8 cellular contexts compared by ENCODE assay signal in genomic region chr22:50292643-50293440, GRCh38. TPM values are rescaled to one million over a fixed set of nuclear protein-coding genes. Genes with fewer than 3 reads are reported as not detected.
DNase-seq lines count a peak whose midpoint lies in the region; ATAC-seq and TF ChIP-seq lines count a peak whose summit lies in the region.

No MANE protein-coding gene starts in this region.

- CTCF ChIA-PET in OCI-LY7 (lab: Charles Lee; ENCODE audit: unreplicated experiment) = interaction anchor here (0.7 kb wide), 1 partner anchor 53 kb away, joined by 3 read pairs; no protein-coding TSS in a partner anchor

- H3K36me3 ChIP-seq in BLaER1 treated with 17β-estradiol and CSF1 and Interleukin-3, amounts not matched to agents 10 nM and 100 nM = peaks cover 33 to 49% (median 39%) of the 10 kb centered on the region in 11 experiments
- H3K36me3 ChIP-seq in OCI-LY7 (ENCODE audit: insufficient read depth, low read length) = no peaks in the 10 kb centered on the region

- no peaks in the 10 kb centered on the region for H3K27me3 ChIP-seq in BLaER1 treated with 17β-estradiol and CSF1 and Interleukin-3, amounts not matched to agents 10 nM and 100 nM

- H3K9me3 Mint-ChIP-seq in endothelial cell (ENCODE audit: unreplicated experiment) (no peaks in the 10 kb centered on the region), nephron progenitor cell (no peaks in the 10 kb centered on the region)

- peaks cover 11% of the 10 kb centered on the region for H3K27me3 Mint-ChIP-seq in endothelial cell (ENCODE audit: unreplicated experiment)
- peaks cover 7% of the 10 kb centered on the region for H3K27me3 Mint-ChIP-seq in nephron progenitor cell (ENCODE audit: low read depth, poor library complexity)

- H3K4me2 ChIP-seq in BLaER1 treated with 17β-estradiol and CSF1 and Interleukin-3, amounts not matched to agents 10 nM and 100 nM = peak overlapping the region; percentile 96 to 100 (median 99)
- H3K4me2 ChIP-seq in OCI-LY7 (ENCODE audit: low read length) = peak overlapping the region; percentile 84

- H3K9me3 ChIP-seq in BLaER1 treated with 17β-estradiol and CSF1 and Interleukin-3, amounts not matched to agents 10 nM and 100 nM (replicated peaks in 1 of 11) = no peaks in the 10 kb centered on the region
- H3K9me3 ChIP-seq in OCI-LY7 (ENCODE audit: low read length) = no peaks in the 10 kb centered on the region

- intact Hi-C loops in OCI-LY7 (cut with micrococcal nuclease; ENCODE audit: unreplicated experiment) = loop anchor here (1.0 to 5.0 kb wide), 3 partner anchors 21 to 49 kb away; partner anchors contain the start of gene DENND6B

- H3K4me3 Mint-ChIP-seq in endothelial cell (ENCODE audit: unreplicated experiment) = peak overlapping the region; percentile 69
- H3K4me3 Mint-ChIP-seq in nephron progenitor cell = no peak overlapping the region

- H3K27ac ChIP-seq in BLaER1 treated with 17β-estradiol and CSF1 and Interleukin-3, amounts not matched to agents 10 nM and 100 nM = peak overlapping the region in 9 of 11 experiments; percentile 53 to 78 (median 73); a peak in 19 of 22 replicates
- peak overlapping the region; percentile 65 for H3K27ac ChIP-seq in OCI-LY7 (ENCODE audit: low read depth, low read length, poor library complexity, severe bottlenecking)

- H4K20me1 ChIP-seq in BLaER1 treated with 17β-estradiol and CSF1 and Interleukin-3, amounts not matched to agents 10 nM and 100 nM = peaks cover 100% of the 10 kb centered on the region in 11 experiments
- H4K20me1 ChIP-seq in OCI-LY7 (ENCODE audit: insufficient read depth, low read length) = no peaks in the 10 kb centered on the region

- POLR2A ChIA-PET in OCI-LY7 (lab: Charles Lee) = interaction anchor here (0.8 to 1.5 kb wide), 2 partner anchors 25 to 177 kb away, joined by 3 read pairs; no protein-coding TSS in a partner anchor

- H3K27ac Mint-ChIP-seq in endothelial cell (ENCODE audit: unreplicated experiment) (no peak overlapping the region), nephron progenitor cell (no peak overlapping the region)

- DNase-seq in OCI-LY7 (ENCODE audit: low spot score) (peak; percentile 86), endothelial cell (ENCODE audit: low spot score) (no peak), omental fat pad (ENCODE audit: low spot score) (no peak), NCI-H82 (lab: John Stamatoyannopoulos, UW) (no peak), nephron progenitor cell (no peak)
- no peak for DNase-seq in stimulated activated CD4-positive, alpha-beta T cell treated with anti-CD3 and anti-CD28 coated beads, Interleukin-2, amount 100 ng/mL, for 24 hours

- H3K9ac ChIP-seq in BLaER1 treated with 17β-estradiol and CSF1 and Interleukin-3, amounts not matched to agents 10 nM and 100 nM = peak overlapping the region; percentile 56 to 76 (median 69); a peak in 21 of 22 replicates

- BruUV-seq in OCI-LY7 (replicated peaks; lab: Mats Ljungman, UMichigan) = no TSS peak

- peak overlapping the region; percentile 60; the same call in 1 of the 2 replicates for H2AFZ ChIP-seq in OCI-LY7 (ENCODE audit: low read length)

- H3K36me3 Mint-ChIP-seq in endothelial cell (ENCODE audit: low read depth, unreplicated experiment) = peaks cover 3% of the 10 kb centered on the region
- H3K36me3 Mint-ChIP-seq in nephron progenitor cell (ENCODE audit: low read depth) = peaks cover 4% of the 10 kb centered on the region

- H3K9me2 ChIP-seq in OCI-LY7 (ENCODE audit: insufficient read depth, low read length) = no peaks in the 10 kb centered on the region

- TF ChIP-seq CTCF in OCI-LY7 (conservative IDR thresholded peaks at IDR 0.05; ENCODE audit: low read length) = no peak
- TF ChIP-seq CTCF in endothelial cell (IDR thresholded peaks at IDR 0.05; ENCODE audit: unreplicated experiment) = no peak
- no peak for TF ChIP-seq CTCF in omental fat pad (IDR thresholded peaks at IDR 0.05)
- no peak for TF ChIP-seq CTCF in nephron progenitor cell (IDR thresholded peaks at IDR 0.05)

- peaks cover 8% of the 10 kb centered on the region for H3K4me1 Mint-ChIP-seq in endothelial cell (ENCODE audit: unreplicated experiment)
- H3K4me1 Mint-ChIP-seq in nephron progenitor cell = peaks cover 31% of the 10 kb centered on the region

- H3K79me2 ChIP-seq in OCI-LY7 (ENCODE audit: insufficient read depth, low read depth, low read length) = no peaks in the 10 kb centered on the region

- ATAC-seq in omental fat pad (ENCODE audit: low FRiP score) (peak; percentile 4), GM21619 (IDR thresholded peaks at IDR 0.05; ENCODE audit: unreplicated experiment) (no peak)

- H3K4me1 ChIP-seq in BLaER1 treated with 17β-estradiol and CSF1 and Interleukin-3, amounts not matched to agents 10 nM and 100 nM = peaks cover 64 to 77% (median 74%) of the 10 kb centered on the region in 10 experiments
- peaks cover 56% of the 10 kb centered on the region for H3K4me1 ChIP-seq in OCI-LY7 (ENCODE audit: insufficient read depth, low read length, poor library complexity, severe bottlenecking)

- peak overlapping the region; percentile 1 to 65 (median 50); a peak in 17 of 20 replicates for H3K4me3 ChIP-seq in BLaER1 treated with 17β-estradiol and CSF1 and Interleukin-3, amounts not matched to agents 10 nM and 100 nM
- H3K4me3 ChIP-seq in OCI-LY7 (ENCODE audit: low read depth, low read length, poor library complexity, severe bottlenecking) = peak overlapping the region; percentile 65

RNA-seq across cellular contexts. Expression of gene PLXNB2, which starts 14.6 kb away (rescaled TPM):
- 10.7 and 13.6 TPM in 2 replicates for total RNA-seq in OCI-LY7 (2014; rRNA removed; shearing (Covaris generic))
- total RNA-seq in OCI-LY7 (2022) (38.9 and 39.2 TPM in 2 replicates), endothelial cell (ENCODE audit: unreplicated experiment) (96.5 TPM), omental fat pad (100 to 1,000 TPM in 3 of 4 donors, 10 to 100 TPM in 1; 91.4 to 130 (median 115) TPM)

RNA-seq across cellular contexts. Expression of gene MAPK11, which starts 22.7 kb away (rescaled TPM):
- total RNA-seq in OCI-LY7 (2014; rRNA removed; shearing (Covaris generic)) = 12.0 and 13.0 TPM in 2 replicates
- total RNA-seq in OCI-LY7 (2022) = 18.6 and 19.7 TPM in 2 replicates
- total RNA-seq in endothelial cell (ENCODE audit: unreplicated experiment) = 62.4 TPM
- total RNA-seq in omental fat pad = 10 to 100 TPM; 12.1 to 38.9 (median 20.4) TPM

RNA-seq across cellular contexts. Expression of gene MAPK12, which starts 31.4 kb away (rescaled TPM):
- 90.8 and 93.6 TPM in 2 replicates for total RNA-seq in OCI-LY7 (2014; rRNA removed; shearing (Covaris generic))
- total RNA-seq in OCI-LY7 (2022) (84.9 and 90.1 TPM in 2 replicates), endothelial cell (ENCODE audit: unreplicated experiment) (33.4 TPM), omental fat pad (10 to 100 TPM in 3 of 4 donors, 1 to 10 TPM in 1; 7.9 to 31.1 (median 17.8) TPM)

RNA-seq across cellular contexts. Expression of gene DENND6B, which starts 34.0 kb away (rescaled TPM):
- 25.0 and 31.6 TPM in 2 replicates for total RNA-seq in OCI-LY7 (2014; rRNA removed; shearing (Covaris generic))
- total RNA-seq in OCI-LY7 (2022) (38.1 and 45.0 TPM in 2 replicates), endothelial cell (ENCODE audit: unreplicated experiment) (3.6 TPM), omental fat pad (1 to 10 TPM; 2.2 to 3.1 (median 2.7) TPM)

RNA-seq across cellular contexts. Expression of gene HDAC10, which starts 41.8 kb away (rescaled TPM):
- 47.4 and 49.4 TPM in 2 replicates for total RNA-seq in OCI-LY7 (2014; rRNA removed; shearing (Covaris generic))
- total RNA-seq in OCI-LY7 (2022) = 74.6 and 74.9 TPM in 2 replicates
- 42.1 TPM for total RNA-seq in endothelial cell (ENCODE audit: unreplicated experiment)
- total RNA-seq in omental fat pad = 10 to 100 TPM; 18.4 to 53.8 (median 23.6) TPM
